In genomic region chr4:115357767-115358166, GRCh38 we compare ENCODE assay signal across 2 cellular contexts.
TF ChIP-seq lines count a peak whose summit lies in the region.

No MANE protein-coding gene starts in this region.

TF ChIP-seq in SK-N-SH, 30 proteins besides CTCF, POLR2A, EP300 and RAD21 (continued from another document):
- no peak for TF ChIP-seq REST (IDR thresholded peaks at IDR 0.05; ENCODE audit: low read depth, low read length)
- TF ChIP-seq POLR2AphosphoS5 (IDR thresholded peaks at IDR 0.05; ENCODE audit: low read depth, low read length): no peak
- no peak for TF ChIP-seq FOXM1 (IDR thresholded peaks at IDR 0.05; ENCODE audit: low read depth)
- no peak for TF ChIP-seq TCF12 (IDR thresholded peaks at IDR 0.05)
- TF ChIP-seq MXI1 (IDR thresholded peaks at IDR 0.05; ENCODE audit: low read depth, low read length): no peak
- TF ChIP-seq MEF2A (IDR thresholded peaks at IDR 0.05; ENCODE audit: borderline replicate concordance, low read depth): no peak
- no peak for TF ChIP-seq RCOR1 (IDR thresholded peaks at IDR 0.05; ENCODE audit: low read length)
- no peak for TF ChIP-seq USF2 (IDR thresholded peaks at IDR 0.05; ENCODE audit: borderline replicate concordance, low read depth, low read length)
- TF ChIP-seq FOSL2 (IDR thresholded peaks at IDR 0.05; ENCODE audit: borderline replicate concordance, low read depth): no peak
- TF ChIP-seq ZBTB33 (IDR thresholded peaks at IDR 0.05; ENCODE audit: borderline replicate concordance, low read depth): no peak
- no peak for TF ChIP-seq GATA2 (CRISPR knock-in tag; IDR thresholded peaks at IDR 0.05)
- no peak for TF ChIP-seq GABPA (IDR thresholded peaks at IDR 0.05; ENCODE audit: low read depth)
- no peak for TF ChIP-seq TAF1 (IDR thresholded peaks at IDR 0.05; ENCODE audit: borderline replicate concordance, low read depth, low read length)
- no peak for TF ChIP-seq YY1 (IDR thresholded peaks at IDR 0.05; ENCODE audit: low read depth)

TF ChIP-seq in SK-N-SH treated with all-trans-retinoic acid at 6 μM for 48 hours, 23 proteins besides CTCF, POLR2A, EP300 and RAD21 (continued from another document):
- TF ChIP-seq CREB5 (CRISPR knock-in tag; IDR thresholded peaks at IDR 0.05; ENCODE audit: low read depth) (no peak), ZNF8 (CRISPR knock-in tag; IDR thresholded peaks at IDR 0.05) (no peak), ISL1 (CRISPR knock-in tag; IDR thresholded peaks at IDR 0.05) (no peak)
